ENCODE assay signal across 8 cellular contexts in the genomic region with DNA sequence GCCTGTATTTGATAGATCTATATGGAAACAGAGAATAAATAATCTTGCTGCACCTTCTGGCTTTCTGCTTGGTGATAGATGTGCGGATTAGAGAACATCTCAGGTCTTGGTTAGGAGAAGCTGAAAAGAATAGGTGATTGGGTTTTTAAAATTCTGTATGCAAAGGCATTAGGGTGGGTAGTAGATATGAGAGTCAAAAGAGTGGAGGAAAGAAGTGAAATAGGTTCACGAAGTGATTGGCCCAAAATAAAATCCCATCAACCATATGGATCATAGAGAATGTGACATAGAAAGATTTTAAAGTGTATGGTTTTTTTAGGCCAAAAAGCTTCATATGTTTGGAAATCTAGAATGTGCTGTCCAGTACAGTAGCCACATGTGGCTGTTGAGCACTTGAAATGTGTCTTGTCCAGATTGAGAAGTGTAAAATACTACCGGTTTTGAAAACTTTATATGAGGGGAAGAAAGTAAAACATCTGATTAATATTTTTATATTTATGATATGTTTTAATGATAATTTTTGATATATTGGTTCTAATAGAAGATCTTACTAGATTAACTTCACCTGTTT. TPM values are rescaled to one million over a fixed set of nuclear protein-coding genes. Genes with fewer than 3 reads are reported as not detected.
DNase-seq lines count a peak whose midpoint lies in the region; ATAC-seq and TF ChIP-seq lines count a peak whose summit lies in the region.

No MANE protein-coding gene starts in this region.

- peak overlapping the region; percentile 61 to 99 (median 97) for H3K27ac Mint-ChIP-seq in CD14-positive monocyte

- intact Hi-C loops in CD14-positive monocyte (cut with micrococcal nuclease) = no loop called here
- intact Hi-C loops in dorsolateral prefrontal cortex (cut with DNase I) = no loop called here

- peaks cover 47% of the 10 kb centered on the region for H3F3A ChIP-seq in MM.1S (ENCODE audit: insufficient read depth, low read length)

- H4K20me1 ChIP-seq in MM.1S (ENCODE audit: insufficient read depth, low read length) = 0 out of 2 replicates have a peak, but pooled peaks cover 9% of the 10 kb centered on the region
- H4K20me1 ChIP-seq in osteoblast (ENCODE audit: insufficient read depth, low read length) = peaks cover 24% of the 10 kb centered on the region

- H3K9ac ChIP-seq in MM.1S (ENCODE audit: low read length) = peak overlapping the region; percentile 96

- DNase-seq in CD14-positive monocyte (ENCODE audit: low spot score) (no peak), MM.1S (no peak), dorsolateral prefrontal cortex (no peak), osteoblast (ENCODE audit: insufficient read length, low spot score, missing footprints) (no peak), mucosa of gallbladder (ENCODE audit: low spot score) (no peak)

- H3K36me3 ChIP-seq in MM.1S (replicated peaks; ENCODE audit: insufficient read depth, low read length) = no peaks in the 10 kb centered on the region
- peaks cover 3% of the 10 kb centered on the region for H3K36me3 ChIP-seq in osteoblast (ENCODE audit: insufficient read depth, low read length)

- no peak overlapping the region for H2AFZ ChIP-seq in MM.1S (ENCODE audit: low read length)
- no peak overlapping the region for H2AFZ ChIP-seq in osteoblast (ENCODE audit: low read length)

- H3K4me3 Mint-ChIP-seq in CD14-positive monocyte = peak overlapping the region; percentile 94 to 97

- H3K79me2 ChIP-seq in MM.1S (ENCODE audit: low read length) = peaks cover 95% of the 10 kb centered on the region
- peaks cover 97% of the 10 kb centered on the region for H3K79me2 ChIP-seq in osteoblast (ENCODE audit: insufficient read depth, low read length)

- H3K4me1 ChIP-seq in MM.1S (ENCODE audit: low read length) = peaks cover 37% of the 10 kb centered on the region
- H3K4me1 ChIP-seq in osteoblast (ENCODE audit: insufficient read depth, low read length) = peaks cover 46% of the 10 kb centered on the region

- H3K4me3 ChIP-seq in MM.1S (ENCODE audit: low read length) (peak overlapping the region; percentile 96), dorsolateral prefrontal cortex (peak overlapping the region in 53 of 59 donors; percentile 26 to 97 (median 89)), osteoblast (ENCODE audit: insufficient read depth, low read length) (peak overlapping the region; percentile 91)

- no peaks in the 10 kb centered on the region for H3K9me3 ChIP-seq in MM.1S (replicated peaks; ENCODE audit: insufficient read depth, low read length)
- no peaks in the 10 kb centered on the region for H3K9me3 ChIP-seq in osteoblast (ENCODE audit: low read depth, low read length)

- H3K9me3 Mint-ChIP-seq in CD14-positive monocyte = peaks cover 0 to 4% (median 0%) of the 10 kb centered on the region in 7 donors

- H3K27me3 ChIP-seq in MM.1S (replicated peaks; ENCODE audit: insufficient read depth, low read length) = no peaks in the 10 kb centered on the region
- H3K27me3 ChIP-seq in dorsolateral prefrontal cortex = no peaks in the 10 kb centered on the region
- H3K27me3 ChIP-seq in osteoblast (ENCODE audit: insufficient read depth, low read length) = no peaks in the 10 kb centered on the region

- peaks cover 0 to 1% (median 0%) of the 10 kb centered on the region in 3 donors for H3K27me3 Mint-ChIP-seq in CD14-positive monocyte (ENCODE audit: low read depth in 3 of 3)

- peak overlapping the region; percentile 96; the same call in 1 of the 2 replicates for H3K27ac ChIP-seq in MM.1S (ENCODE audit: low read length)
- H3K27ac ChIP-seq in dorsolateral prefrontal cortex = peak overlapping the region in 53 of 59 donors; percentile 2 to 100 (median 99)
- peak overlapping the region; percentile 92 for H3K27ac ChIP-seq in osteoblast (ENCODE audit: low read depth, low read length)

- H3K9me2 ChIP-seq in MM.1S (replicated peaks; ENCODE audit: insufficient read depth, low read length) = no peaks in the 10 kb centered on the region

- H3K36me3 Mint-ChIP-seq in CD14-positive monocyte = peaks cover 19% of the 10 kb centered on the region in 2 donors

- ATAC-seq in GM19397 (IDR thresholded peaks at IDR 0.05; ENCODE audit: unreplicated experiment) (no peak), HG02759 (IDR thresholded peaks at IDR 0.05; ENCODE audit: unreplicated experiment) (no peak)
- ATAC-seq in activated CD4-positive, CD25-positive, alpha-beta regulatory T cell treated with anti-CD3 and anti-CD28 coated beads, Interleukin-2, amount 50 U/mL, for 24 hours = no peak

- H3K4me1 Mint-ChIP-seq in CD14-positive monocyte = peaks cover 60% of the 10 kb centered on the region

- H3K4me2 ChIP-seq in MM.1S (ENCODE audit: low read depth, low read length) = peak overlapping the region; percentile 77
- H3K4me2 ChIP-seq in osteoblast (ENCODE audit: insufficient read depth, low read length) = peak overlapping the region; percentile 89

- TF ChIP-seq CTCF in CD14-positive monocyte (IDR thresholded peaks at IDR 0.05) = no peak
- TF ChIP-seq CTCF in MM.1S (IDR thresholded peaks at IDR 0.05; ENCODE audit: low read length) = no peak
- no peak for TF ChIP-seq CTCF in dorsolateral prefrontal cortex (IDR thresholded peaks at IDR 0.05 in 54 of 56, conservative IDR thresholded peaks at IDR 0.05 in 2 of 56; ENCODE audit: low read depth in 1 of 56, partially characterized antibody in 56 of 56)
- TF ChIP-seq CTCF in osteoblast (IDR thresholded peaks at IDR 0.05; ENCODE audit: extremely low read depth, low read depth, low read length) = no peak

RNA-seq across cellular contexts. Expression of gene MBNL1, which starts 2.8 kb away (rescaled TPM):
- 100 to 1,000 TPM; 191 to 204 TPM for polyA plus RNA-seq in CD14-positive monocyte
- total RNA-seq in dorsolateral prefrontal cortex = 100 to 1,000 TPM; 106 to 168 (median 132) TPM
- total RNA-seq in osteoblast = 483 and 545 TPM in 2 replicates
- total RNA-seq in mucosa of gallbladder = 223 TPM
